In the genomic region with DNA sequence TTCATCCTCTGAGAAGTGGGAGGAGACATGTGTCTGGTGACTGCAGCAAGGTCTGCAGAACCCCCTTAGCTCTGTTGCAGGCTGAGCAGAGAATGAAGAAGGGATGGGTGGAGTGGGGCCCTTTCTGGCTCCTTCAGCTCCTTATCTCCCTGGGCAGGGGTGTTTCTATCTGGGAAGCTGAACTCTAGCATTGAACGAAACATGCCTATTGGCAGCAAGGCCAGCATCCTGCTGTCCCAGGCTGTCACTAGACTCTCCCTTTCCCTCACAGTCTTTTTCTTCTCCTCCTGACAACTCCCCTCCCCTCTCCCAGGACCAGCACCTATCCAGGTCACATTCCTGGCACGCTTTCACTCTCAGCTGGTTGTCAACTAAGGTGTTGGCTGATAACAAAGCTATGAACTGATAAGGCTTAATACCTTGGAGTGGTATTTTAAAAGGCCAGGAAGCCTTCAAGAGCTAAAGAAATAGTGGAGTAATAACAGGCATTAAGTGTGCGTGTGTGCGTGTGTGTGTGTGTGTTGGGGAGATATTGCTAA, we compare ENCODE assay signal across 13 cellular contexts.
"Had no signal": no experiment of that assay in that cellular context is flagged by ENCODE, and none has a peak within 500 bp of the region (broad histone marks: within the 10 kb centered on the region; RNA-seq: fewer than 3 reads in every experiment).

No MANE protein-coding gene starts in this region.

- DNase-seq: activated CD4-positive, alpha-beta memory T cell treated with anti-CD3 and anti-CD28 coated beads for 36 hours; activated CD4-positive, CD25-positive, alpha-beta regulatory T cell treated with anti-CD3 and anti-CD28 coated beads, Interleukin-2, amount 50 U/mL, for 72 hours; activated gamma-delta T cell; activated naive CD8-positive, alpha-beta T cell treated with anti-CD3 and anti-CD28 coated beads for 36 hours; activated T-cell treated with anti-CD3 and anti-CD28 coated beads, Interleukin-2, amount 50 U/mL, for 4 hours; anterior cingulate cortex; kidney glomerular epithelial cell; stimulated activated CD4-positive, alpha-beta T cell treated with anti-CD3 and anti-CD28 coated beads, Interleukin-2, amount 100 ng/mL, for 48 hours had no signal

- H3K9me3 ChIP-seq: breast epithelium, esophagus muscularis mucosa, thoracic aorta, vagina had no signal

- ATAC-seq: activated T-cell treated with anti-CD3 and anti-CD28 coated beads, Interleukin-2, amount 50 U/mL, for 4 hours; natural killer cell treated with Interleukin-12 subunit alpha and Interleukin-12 subunit beta and Interleukin-15 and Interleukin-18, amount 100 ng/mL, for 72 hours had no signal

- H3K4me1 ChIP-seq: breast epithelium, esophagus muscularis mucosa, vagina had no signal

- H3K36me3 ChIP-seq: breast epithelium, esophagus muscularis mucosa, thoracic aorta, vagina had no signal

- H3K27ac ChIP-seq: breast epithelium, esophagus muscularis mucosa, thoracic aorta, vagina had no signal

- H3K4me3 ChIP-seq: breast epithelium, esophagus muscularis mucosa, thoracic aorta, vagina had no signal

- H3K27me3 ChIP-seq: breast epithelium, esophagus muscularis mucosa, vagina had no signal
